ENCODE assay signal across 30 cellular contexts in the genomic region with DNA sequence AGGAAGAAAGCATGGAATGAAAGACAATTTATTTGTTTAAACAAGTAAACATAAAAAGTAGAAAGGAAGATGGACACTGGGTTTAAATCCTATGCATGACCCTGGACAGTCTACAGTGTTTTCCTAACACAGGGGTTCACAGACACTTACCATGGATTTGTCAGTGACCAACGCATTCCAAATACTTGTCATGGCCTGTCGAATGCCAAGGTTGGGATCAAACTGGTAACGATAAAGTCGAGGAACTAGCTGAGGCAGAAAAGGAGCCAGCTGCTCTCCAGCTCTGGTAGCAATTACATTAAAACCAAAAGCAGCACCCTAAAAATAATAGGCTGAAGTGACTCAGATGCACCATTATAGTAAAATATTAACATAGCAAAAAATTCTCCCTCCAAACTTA. TPM values are rescaled to one million over a fixed set of nuclear protein-coding genes. Genes with fewer than 3 reads are reported as not detected.
"Had no signal": no experiment of that assay in that cellular context is flagged by ENCODE, and none has a peak within 500 bp of the region (broad histone marks: within the 10 kb centered on the region; RNA-seq: fewer than 3 reads in every experiment).

No MANE protein-coding gene starts in this region.

- H3K27ac ChIP-seq: colonic mucosa, esophagus squamous epithelium, gastroesophageal sphincter, heart left ventricle, left lung had no signal

- H3K9me3 ChIP-seq: colonic mucosa, esophagus squamous epithelium, gastroesophageal sphincter, heart left ventricle, left lung had no signal

- DNase-seq: colonic mucosa; cortex of kidney; effector CD8-positive, alpha-beta T cell; effector memory CD8-positive, alpha-beta T cell; endodermal cell; erythroblast; esophagus squamous epithelium; foreskin fibroblast; heart left ventricle; hippocampal formation; left cardiac atrium; left lung; left ventricle myocardium superior; mammary epithelial cell; mesendoderm; midbrain; naive thymus-derived CD4-positive, alpha-beta T cell had no signal

- H3K4me1 Mint-ChIP-seq: endodermal cell; memory B cell; naive thymus-derived CD4-positive, alpha-beta T cell had no signal

- H3K27me3 Mint-ChIP-seq: dendritic cell treated with granulocyte-macrophage colony-stimulating factor and Interleukin-4, amounts not matched to agents 40 ng/mL and 50 ng/mL, for 4 days; effector memory CD8-positive, alpha-beta T cell; memory B cell; naive thymus-derived CD4-positive, alpha-beta T cell had no signal

- H3K9me3 Mint-ChIP-seq: dendritic cell treated with granulocyte-macrophage colony-stimulating factor and Interleukin-4, amounts not matched to agents 40 ng/mL and 50 ng/mL, for 4 days; effector memory CD8-positive, alpha-beta T cell; endodermal cell; memory B cell; naive thymus-derived CD4-positive, alpha-beta T cell had no signal

- H3K4me3 Mint-ChIP-seq: dendritic cell treated with granulocyte-macrophage colony-stimulating factor and Interleukin-4, amounts not matched to agents 40 ng/mL and 50 ng/mL, for 4 days; effector memory CD8-positive, alpha-beta T cell; endodermal cell; memory B cell; naive thymus-derived CD4-positive, alpha-beta T cell had no signal

- H3K4me1 ChIP-seq: colonic mucosa, esophagus squamous epithelium, gastroesophageal sphincter, heart left ventricle, left lung had no signal

- H3K4me3 ChIP-seq: colonic mucosa, esophagus squamous epithelium, gastroesophageal sphincter, heart left ventricle, left lung, lung had no signal

- H3K27me3 ChIP-seq: colonic mucosa, esophagus squamous epithelium, gastroesophageal sphincter, heart left ventricle, left lung had no signal

- FAIRE-seq: endometrium, frontal cortex, islet of Langerhans, keratinocyte had no signal

- ATAC-seq: effector memory CD8-positive, alpha-beta T cell; esophagus mucosa; gastroesophageal sphincter; heart left ventricle; left cardiac atrium; left lung; left ventricle myocardium superior; naive thymus-derived CD4-positive, alpha-beta T cell had no signal

- H3K27ac Mint-ChIP-seq: dendritic cell treated with granulocyte-macrophage colony-stimulating factor and Interleukin-4, amounts not matched to agents 40 ng/mL and 50 ng/mL, for 4 days; effector memory CD8-positive, alpha-beta T cell; endodermal cell; memory B cell; naive thymus-derived CD4-positive, alpha-beta T cell had no signal

RNA-seq across cellular contexts. Expression of gene OR2K2, which starts 59.4 kb away (rescaled TPM):
- total RNA-seq: chondrocyte; colonic mucosa; dermis microvascular lymphatic vessel endothelial cell; endodermal cell; esophagus mucosa; esophagus squamous epithelium; gastroesophageal sphincter; left cardiac atrium; left lung; left ventricle myocardium superior; lung; mammary epithelial cell; mononuclear cell; mucosa of gallbladder; naive thymus-derived CD4-positive, alpha-beta T cell had no signal
- polyA plus RNA-seq: heart left ventricle; keratinocyte; lung; mammary epithelial cell; naive thymus-derived CD4-positive, alpha-beta T cell had no signal
